8 cellular contexts compared by ENCODE assay signal in the genomic region with DNA sequence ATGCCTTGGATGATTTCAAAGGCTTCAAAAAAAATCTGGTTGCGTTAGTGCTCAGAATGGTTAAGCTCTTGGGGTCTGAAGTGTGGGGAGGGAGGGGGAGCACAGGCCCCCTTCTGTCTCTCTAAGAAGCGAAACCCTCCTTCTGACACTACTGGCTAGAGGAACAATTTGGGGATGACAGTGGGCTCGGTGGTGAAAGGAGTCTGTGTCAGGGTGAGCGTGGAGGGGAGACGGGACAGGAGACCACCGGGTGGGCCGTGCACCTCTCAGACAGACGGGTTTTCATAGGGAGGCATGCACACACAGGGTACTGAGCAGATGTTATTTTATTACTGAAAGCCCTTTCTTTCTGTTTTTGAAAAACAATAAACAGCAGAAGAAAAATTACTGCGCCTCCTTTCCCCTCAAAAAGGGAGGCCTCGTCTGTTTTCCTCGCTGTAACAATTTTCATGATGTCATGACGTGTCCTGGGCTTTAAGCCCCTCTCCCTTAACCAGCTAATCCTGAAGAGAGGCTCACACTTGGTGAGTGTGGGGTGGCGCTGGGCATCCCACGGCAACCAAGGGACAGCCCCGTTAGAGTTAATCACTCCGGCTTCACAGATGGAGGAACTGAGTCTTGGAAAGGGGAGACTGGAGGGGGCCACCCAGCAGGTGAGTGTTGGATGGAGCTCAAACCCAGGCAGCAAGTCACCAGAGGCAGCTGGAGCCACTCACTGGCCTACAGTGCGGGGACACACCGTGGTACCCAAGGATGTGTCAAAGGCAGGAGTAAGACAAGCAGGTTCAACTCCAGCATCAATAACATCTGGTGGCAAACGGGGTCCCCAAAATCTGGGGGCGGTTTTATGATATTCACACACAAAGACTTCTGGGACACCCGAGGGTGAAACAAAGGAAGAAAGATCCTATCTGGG. TPM values are rescaled to one million over a fixed set of nuclear protein-coding genes. Genes with fewer than 3 reads are reported as not detected.
A peak's percentile ranks its signal among the peaks of the same experiment; 100 is the strongest.
DNase-seq lines count a peak whose midpoint lies in the region; ATAC-seq and TF ChIP-seq lines count a peak whose summit lies in the region.

No MANE protein-coding gene starts in this region.

- H3K4me3 Mint-ChIP-seq in HFFc6: peak overlapping the region; percentile 81
- peak overlapping the region; percentile 81 to 90 for H3K4me3 Mint-ChIP-seq in activated T-cell treated with anti-CD3 and anti-CD28 coated beads, Interleukin-2, amount 50 U/mL, for 72 hours

- H3K4me1 Mint-ChIP-seq in HFFc6 (ENCODE audit: low read depth): peaks cover 24% of the 10 kb centered on the region
- peaks cover 25% of the 10 kb centered on the region for H3K4me1 Mint-ChIP-seq in activated T-cell treated with anti-CD3 and anti-CD28 coated beads, Interleukin-2, amount 50 U/mL, for 72 hours (ENCODE audit: low read depth)

- TF ChIP-seq CTCF in HFFc6 (IDR thresholded peaks at IDR 0.05): no peak

- peaks cover 21% of the 10 kb centered on the region for H3K36me3 Mint-ChIP-seq in HFFc6 (ENCODE audit: low read depth)
- no peaks in the 10 kb centered on the region for H3K36me3 Mint-ChIP-seq in activated T-cell treated with anti-CD3 and anti-CD28 coated beads, Interleukin-2, amount 50 U/mL, for 72 hours (ENCODE audit: insufficient read depth in 2 of 2)

- H3K27ac Mint-ChIP-seq in HFFc6: peak overlapping the region; percentile 73; the same call in 1 of the 2 replicates
- peak overlapping the region; percentile 41 for H3K27ac Mint-ChIP-seq in activated T-cell treated with anti-CD3 and anti-CD28 coated beads, Interleukin-2, amount 50 U/mL, for 72 hours

- ATAC-seq in GM18519 (IDR thresholded peaks at IDR 0.05; ENCODE audit: low FRiP score, unreplicated experiment) (peak; percentile 14), GM18858 (IDR thresholded peaks at IDR 0.05; ENCODE audit: unreplicated experiment) (no peak)
- ATAC-seq in activated T-cell treated with anti-CD3 and anti-CD28 coated beads, Interleukin-2, amount 50 U/mL, for 72 hours (replicated peaks in 1 of 2): no peak

- no peaks in the 10 kb centered on the region for H3K9me3 Mint-ChIP-seq in HFFc6
- no peaks in the 10 kb centered on the region for H3K9me3 Mint-ChIP-seq in activated T-cell treated with anti-CD3 and anti-CD28 coated beads, Interleukin-2, amount 50 U/mL, for 72 hours

- DNase-seq in HFFc6 (no peak), myocyte (ENCODE audit: low read depth) (peak; percentile 6), LoVo (ENCODE audit: low spot score) (no peak), NCI-H2081 (lab: John Stamatoyannopoulos, UW) (no peak), SW480 (ENCODE audit: low spot score) (no peak)
- peak in 1 of 2 donors; percentile 4 for DNase-seq in activated T-cell treated with anti-CD3 and anti-CD28 coated beads, Interleukin-2, amount 50 U/mL, for 72 hours

- H3K27me3 Mint-ChIP-seq in HFFc6 (ENCODE audit: insufficient read depth): peaks cover 5% of the 10 kb centered on the region; the same call in 1 of the 2 replicates
- H3K27me3 Mint-ChIP-seq in activated T-cell treated with anti-CD3 and anti-CD28 coated beads, Interleukin-2, amount 50 U/mL, for 72 hours (ENCODE audit: low read depth): peaks cover 10% of the 10 kb centered on the region

RNA-seq across cellular contexts. Expression of a gene that starts 53.4 kb away (rescaled TPM):
- 1 to 10 TPM; 6.6 to 9.3 (median 7.0) TPM for total RNA-seq in HFFc6 (2021; fragmentation: NEBNext Ultra II Directional; extraction: Animal tissue kit (Norgen Biotek cat#: 25700))
- 10 to 100 TPM in 1 of 2 donors, 1 to 10 TPM in 1; 5.9 to 10.5 TPM for total RNA-seq in activated T-cell treated with anti-CD3 and anti-CD28 coated beads, Interleukin-2, amount 50 U/mL, for 72 hours
- total RNA-seq in myocyte: 1.7 and 3.9 TPM in 2 replicates
- polyA plus RNA-seq in myocyte (2012): 1.8 TPM
